18 cellular contexts compared by ENCODE assay signal in genomic region chr5:14794600-14795230, GRCh38.
"Had no signal": no experiment of that assay in that cellular context is flagged by ENCODE, and none has a peak within 500 bp of the region (broad histone marks: within the 10 kb centered on the region; RNA-seq: fewer than 3 reads in every experiment).

No MANE protein-coding gene starts in this region.

- H3K27ac ChIP-seq: epithelial cell of prostate, pancreas, transverse colon, vagina had no signal

- H3K4me3 Mint-ChIP-seq: activated naive CD8-positive, alpha-beta T cell treated with anti-CD3 and anti-CD28 coated beads, Interleukin-2, amount 10 ng/mL, durations not matched to agents 7 days and 5 days; activated T-cell treated with anti-CD3 and anti-CD28 coated beads, Interleukin-2, amount 50 U/mL, for 72 hours; immature natural killer cell; mesothelial cell of epicardium; stimulated activated effector memory CD8-positive, alpha-beta T cell treated with anti-CD3 and anti-CD28 coated beads, Interleukin-12 subunit alpha, Interleukin-12 subunit beta, amount 100 ng/mL, for 72 hours had no signal

- ATAC-seq: left colon; pancreas; stimulated activated effector memory CD8-positive, alpha-beta T cell treated with anti-CD3 and anti-CD28 coated beads, Interleukin-12 subunit alpha, Interleukin-12 subunit beta, amount 100 ng/mL, for 72 hours had no signal

- DNase-seq: activated CD4-positive, alpha-beta T cell treated with anti-CD3 and anti-CD28 coated beads for 4 hours; activated CD8-positive, alpha-beta memory T cell treated with anti-CD3 and anti-CD28 coated beads, Interleukin-2, amount 50 U/mL, for 48 hours; activated gamma-delta T cell; activated naive CD8-positive, alpha-beta T cell treated with anti-CD3 and anti-CD28 coated beads, Interleukin-2, amount 10 ng/mL, durations not matched to agents 7 days and 5 days; activated T-cell treated with anti-CD3 and anti-CD28 coated beads, Interleukin-2, amount 50 U/mL, for 72 hours; aorta; cerebellar nuclear complex; dermis blood vessel endothelial cell; foreskin melanocyte; immature natural killer cell; left colon; pancreas; T1000; transverse colon had no signal

- H3K9me3 Mint-ChIP-seq: activated naive CD8-positive, alpha-beta T cell treated with anti-CD3 and anti-CD28 coated beads, Interleukin-2, amount 10 ng/mL, durations not matched to agents 7 days and 5 days; activated T-cell treated with anti-CD3 and anti-CD28 coated beads, Interleukin-2, amount 50 U/mL, for 72 hours; immature natural killer cell; stimulated activated effector memory CD8-positive, alpha-beta T cell treated with anti-CD3 and anti-CD28 coated beads, Interleukin-12 subunit alpha, Interleukin-12 subunit beta, amount 100 ng/mL, for 72 hours had no signal

- H3K27ac Mint-ChIP-seq: activated naive CD8-positive, alpha-beta T cell treated with anti-CD3 and anti-CD28 coated beads, Interleukin-2, amount 10 ng/mL, durations not matched to agents 7 days and 5 days; activated T-cell treated with anti-CD3 and anti-CD28 coated beads, Interleukin-2, amount 50 U/mL, for 72 hours; immature natural killer cell; mesothelial cell of epicardium; stimulated activated effector memory CD8-positive, alpha-beta T cell treated with anti-CD3 and anti-CD28 coated beads, Interleukin-12 subunit alpha, Interleukin-12 subunit beta, amount 100 ng/mL, for 72 hours had no signal

- H3K27me3 Mint-ChIP-seq: activated naive CD8-positive, alpha-beta T cell treated with anti-CD3 and anti-CD28 coated beads, Interleukin-2, amount 10 ng/mL, durations not matched to agents 7 days and 5 days had no signal
